26 cellular contexts compared by ENCODE assay signal in the genomic region with DNA sequence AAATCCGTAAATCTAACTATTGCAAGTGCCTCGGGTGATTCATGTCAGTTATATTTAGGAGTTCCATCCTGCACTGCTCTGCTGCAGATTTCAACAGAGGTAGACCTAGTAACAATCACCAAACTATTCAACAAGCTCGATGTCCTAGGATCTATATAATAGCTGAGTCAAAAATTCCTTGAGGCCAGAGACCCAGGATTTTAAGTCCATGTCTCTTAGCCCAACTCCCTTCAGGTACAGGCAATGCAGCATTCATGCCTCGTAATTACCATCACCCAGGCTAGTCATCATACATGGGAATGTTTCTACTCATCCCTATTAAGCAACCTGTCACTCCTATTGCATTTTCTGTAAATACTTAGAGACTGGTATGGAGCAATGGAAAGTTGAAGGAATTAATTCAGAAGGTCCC. TPM values are rescaled to one million over a fixed set of nuclear protein-coding genes. Genes with fewer than 3 reads are reported as not detected.
A peak's percentile ranks its signal among the peaks of the same experiment; 100 is the strongest.
DNase-seq lines count a peak whose midpoint lies in the region; ATAC-seq, FAIRE-seq and TF ChIP-seq lines count a peak whose summit lies in the region.
"Had no signal": no experiment of that assay in that cellular context is flagged by ENCODE, and none has a peak within 500 bp of the region (broad histone marks: within the 10 kb centered on the region; RNA-seq: fewer than 3 reads in every experiment).

No MANE protein-coding gene starts in this region.

- no peaks in the 10 kb centered on the region for H3K36me3 ChIP-seq in GM23338 (ENCODE audit: insufficient read depth)
- no peaks in the 10 kb centered on the region for H3K36me3 ChIP-seq in tibial artery
- H3K36me3 ChIP-seq: pancreas, SJSA1, upper lobe of right lung had no signal

- peak overlapping the region; percentile 95 to 99 for H3K27ac ChIP-seq in A549
- H3K27ac ChIP-seq in GM23338 (ENCODE audit: low read depth), result no peak overlapping the region
- H3K27ac ChIP-seq in RWPE1, result no peak overlapping the region
- no peak overlapping the region for H3K27ac ChIP-seq in tibial artery
- H3K27ac ChIP-seq: pancreas, SJSA1, upper lobe of right lung had no signal

- peak; percentile 46 to 84 for DNase-seq in A549 (ENCODE audit: low read depth in 1 of 2, low spot score in 1 of 2)
- DNase-seq in GM23338 (ENCODE audit: low spot score), result no peak
- peak; percentile 58 for DNase-seq in RWPE1 (ENCODE audit: low spot score)
- peak; percentile 70 for DNase-seq in fibroblast of gingiva (ENCODE audit: low read depth)
- no peak for DNase-seq in NCI-H1436 treated with DMSO at 0.1 percent for 48 hours (lab: John Stamatoyannopoulos, UW)
- no peak for DNase-seq in LoVo (ENCODE audit: low spot score)
- no peak for DNase-seq in tibial artery
- DNase-seq: activated CD4-positive, alpha-beta T cell treated with anti-CD3 and anti-CD28 coated beads, Interleukin-2, amount 10 ng/mL, durations not matched to agents 24 days and 14 days; C1 segment of cervical spinal cord; effector memory CD8-positive, alpha-beta T cell; glutamatergic neuron; H9; natural killer cell; NCI-H1694; pancreas; right cardiac atrium; stimulated activated CD4-positive, alpha-beta T cell treated with anti-CD3 and anti-CD28 coated beads, Interleukin-15, amount 100 ng/mL, for 24 hours; upper lobe of right lung had no signal

- FAIRE-seq in A549 (lab: Jason Lieb, UNC), result no peak
- FAIRE-seq: A204.1, pancreas had no signal

- H2AFZ ChIP-seq in GM23338, result peak overlapping the region; percentile 78; the same call in 1 of the 2 replicates

- no peaks in the 10 kb centered on the region for H3K36me3 Mint-ChIP-seq in GM23338 (ENCODE audit: low read depth)
- H3K36me3 Mint-ChIP-seq: activated naive CD4-positive, alpha-beta T cell treated with anti-CD3 and anti-CD28 coated beads, Interleukin-2, amount 50 U/mL, for 24 hours; natural killer cell had no signal

- 0 out of 5 replicates have a peak, but pooled peaks of 1 of the 2 experiments have one; percentile 12 for TF ChIP-seq RAD21 in A549 (conservative IDR thresholded peaks at IDR 0.05 in 1 of 2, IDR thresholded peaks at IDR 0.05 in 1 of 2)

- intact Hi-C loops in tibial artery (cut with DNase I; ENCODE audit: low total_unique reads), result no loop called here

- H3K4me1 ChIP-seq in A549 (peaks cover 57% of the 10 kb centered on the region), GM23338 (ENCODE audit: insufficient read depth) (peaks cover 9% of the 10 kb centered on the region), tibial artery (no peaks in the 10 kb centered on the region)
- H3K4me1 ChIP-seq: pancreas, SJSA1, upper lobe of right lung had no signal

- POLR2A ChIA-PET in A549 (lab: Yijun Ruan, JAX) (interaction anchor here (0.8 to 1.4 kb wide), 2 partner anchors 10 to 12 kb away, joined by 3 to 6 read pairs; no protein-coding TSS in a partner anchor), RWPE1 (lab: Yijun Ruan, JAX; ENCODE audit: low non-redundant PET) (no interaction called here)

- CTCF ChIA-PET in A549 (lab: Yijun Ruan, JAX), result interaction anchor here (0.8 to 2.9 kb wide), 9 partner anchors 8 to 388 kb away, joined by 3 to 13 read pairs (median 7); partner anchors contain the start of gene SCYGR1
- CTCF ChIA-PET in RWPE1 (lab: Yijun Ruan, JAX), result no interaction called here

- H4K20me1 ChIP-seq in GM23338 (replicated peaks; ENCODE audit: insufficient read depth), result no peaks in the 10 kb centered on the region

- H3K27me3 ChIP-seq in GM23338 (ENCODE audit: insufficient read depth), result no peaks in the 10 kb centered on the region
- H3K27me3 ChIP-seq in tibial artery, result peaks cover 0 to 4% of the 10 kb centered on the region in 2 donors
- H3K27me3 ChIP-seq: pancreas, SJSA1, upper lobe of right lung had no signal

- H3K9me2 ChIP-seq in GM23338 (ENCODE audit: insufficient read depth), result no peaks in the 10 kb centered on the region

- H3K79me2 ChIP-seq in GM23338 (replicated peaks; ENCODE audit: insufficient read depth), result no peaks in the 10 kb centered on the region

- H3K4me3 Mint-ChIP-seq in GM23338, result no peak overlapping the region
- H3K4me3 Mint-ChIP-seq: activated CD4-positive, alpha-beta T cell treated with anti-CD3 and anti-CD28 coated beads, Interleukin-2, amount 10 ng/mL, durations not matched to agents 24 days and 14 days; activated naive CD4-positive, alpha-beta T cell treated with anti-CD3 and anti-CD28 coated beads, Interleukin-2, amount 50 U/mL, for 24 hours; effector memory CD8-positive, alpha-beta T cell; H9; natural killer cell; T-helper 1 cell treated with Interleukin-12 subunit alpha and Interleukin-12 subunit beta and Interleukin-4 antibody, amounts not matched to agents 30 μg/mL and 1 μg/mL, for 36 hours had no signal

- TF ChIP-seq POLR2A in A549 (IDR thresholded peaks at IDR 0.05; ENCODE audit: low read length), result no peak

- under 1% methylated on average over 4 of the region's 4 CpGs for WGBS in A549 (ENCODE audit: missing lambda C conversion rate)

- H3F3A ChIP-seq in GM23338 (replicated peaks; ENCODE audit: low read depth), result no peaks in the 10 kb centered on the region

- TF ChIP-seq EP300 in A549 (IDR thresholded peaks at IDR 0.05), result peak; percentile 83 to 88; a peak in 4 of 5 replicates

- no peak overlapping the region for H3K27ac Mint-ChIP-seq in GM23338
- H3K27ac Mint-ChIP-seq: activated CD4-positive, alpha-beta T cell treated with anti-CD3 and anti-CD28 coated beads, Interleukin-2, amount 10 ng/mL, durations not matched to agents 24 days and 14 days; activated naive CD4-positive, alpha-beta T cell treated with anti-CD3 and anti-CD28 coated beads, Interleukin-2, amount 50 U/mL, for 24 hours; effector memory CD8-positive, alpha-beta T cell; H9; natural killer cell; T-helper 1 cell treated with Interleukin-12 subunit alpha and Interleukin-12 subunit beta and Interleukin-4 antibody, amounts not matched to agents 30 μg/mL and 1 μg/mL, for 36 hours had no signal

- peak overlapping the region; percentile 78 for H3K4me2 ChIP-seq in A549
- no peak overlapping the region for H3K4me2 ChIP-seq in GM23338

- no peaks in the 10 kb centered on the region for H3K9me3 ChIP-seq in A549
- H3K9me3 ChIP-seq in tibial artery, result no peaks in the 10 kb centered on the region
- H3K9me3 ChIP-seq: pancreas, SJSA1, upper lobe of right lung had no signal

- H3K9me3 Mint-ChIP-seq in GM23338, result no peaks in the 10 kb centered on the region
- H3K9me3 Mint-ChIP-seq: activated naive CD4-positive, alpha-beta T cell treated with anti-CD3 and anti-CD28 coated beads, Interleukin-2, amount 50 U/mL, for 24 hours; effector memory CD8-positive, alpha-beta T cell; H9; natural killer cell; T-helper 1 cell treated with Interleukin-12 subunit alpha and Interleukin-12 subunit beta and Interleukin-4 antibody, amounts not matched to agents 30 μg/mL and 1 μg/mL, for 36 hours had no signal

- H3K4me3 ChIP-seq in A549 (peak overlapping the region; percentile 37), GM23338 (no peak overlapping the region), tibial artery (no peak overlapping the region)
- H3K4me3 ChIP-seq: pancreas, SJSA1, upper lobe of right lung had no signal

- H3K27me3 Mint-ChIP-seq in GM23338 (ENCODE audit: insufficient read depth, low read depth, poor library complexity), result no peaks in the 10 kb centered on the region
- H3K27me3 Mint-ChIP-seq: activated CD4-positive, alpha-beta T cell treated with anti-CD3 and anti-CD28 coated beads, Interleukin-2, amount 10 ng/mL, durations not matched to agents 24 days and 14 days; activated naive CD4-positive, alpha-beta T cell treated with anti-CD3 and anti-CD28 coated beads, Interleukin-2, amount 50 U/mL, for 24 hours had no signal

- TF ChIP-seq CTCF in A549 (IDR thresholded peaks at IDR 0.05) (no peak), GM23338 (conservative IDR thresholded peaks at IDR 0.05; ENCODE audit: low read depth in 2 of 2) (no peak), RWPE1 (conservative IDR thresholded peaks at IDR 0.05; ENCODE audit: low read depth) (no peak), tibial artery (IDR thresholded peaks at IDR 0.05) (no peak)

- H3K4me1 Mint-ChIP-seq in GM23338, result peaks cover 16% of the 10 kb centered on the region

- peak; percentile 75 to 92 for ATAC-seq in A549
- ATAC-seq in GM23338, result no peak
- no peak for ATAC-seq in HG02884 (IDR thresholded peaks at IDR 0.05; ENCODE audit: unreplicated experiment)
- ATAC-seq: effector memory CD8-positive, alpha-beta T cell; natural killer cell; pancreas; right cardiac atrium; upper lobe of right lung had no signal

RNA-seq across cellular contexts. Expression of gene TM4SF20, which starts 0.7 kb away (rescaled TPM):
- polyA plus RNA-seq in A549 (2011; rRNA removed) (136 and 160 TPM in 2 replicates), A549 (2017; fragmentation: RNase III; extraction: RNeasy Plus Mini Kit Qiagen cat#74134 plus additional on column Dnase treatment) (37.5 to 59.3 TPM (median 42.7 TPM) in 3 replicates), GM23338 (2016; fragmentation: Nextera tagmentation; extraction: Ambion mirVana) (0.12 TPM in 1 of 2 replicates, not detected in the other)
- polyA plus RNA-seq in A549 (2012; cell fraction: cytosol; rRNA removed), result 12.5 and 15.3 TPM in 2 replicates
- polyA plus RNA-seq in A549 (2012; cell fraction: nucleus; rRNA removed), result 4.3 and 6.4 TPM in 2 replicates
- polyA minus RNA-seq in A549 (2011; rRNA and poly(A)+ RNA removed), result 47.5 and 54.8 TPM in 2 replicates
- total RNA-seq in GM23338 (2014; rRNA removed; shearing (Covaris generic)), result not detected in 2 replicates
- total RNA-seq: activated CD4-positive, alpha-beta T cell treated with anti-CD3 and anti-CD28 coated beads, Interleukin-2, amount 10 ng/mL, durations not matched to agents 24 days and 14 days; chondrocyte; Daoy; fibroblast of lung; H9; natural killer cell; pancreas; right cardiac atrium; SJSA1; upper lobe of right lung had no signal
- polyA plus RNA-seq: pancreas, right cardiac atrium had no signal

RNA-seq across cellular contexts. Expression of gene SCYGR1, which starts 9.4 kb away (rescaled TPM):
- polyA plus RNA-seq in A549 (2011; rRNA removed) (not detected in 2 replicates), A549 (2017; fragmentation: RNase III; extraction: RNeasy Plus Mini Kit Qiagen cat#74134 plus additional on column Dnase treatment) (not detected in 3 replicates), GM23338 (2016; fragmentation: Nextera tagmentation; extraction: Ambion mirVana) (not detected in 2 replicates)
- polyA plus RNA-seq in A549 (2012; cell fraction: cytosol; rRNA removed), result not detected in 2 replicates
- not detected in 2 replicates for polyA plus RNA-seq in A549 (2012; cell fraction: nucleus; rRNA removed)
- not detected in 2 replicates for polyA minus RNA-seq in A549 (2011; rRNA and poly(A)+ RNA removed)
- total RNA-seq in GM23338 (2014; rRNA removed; shearing (Covaris generic)), result not detected in 2 replicates
- total RNA-seq: activated CD4-positive, alpha-beta T cell treated with anti-CD3 and anti-CD28 coated beads, Interleukin-2, amount 10 ng/mL, durations not matched to agents 24 days and 14 days; chondrocyte; Daoy; fibroblast of lung; H9; natural killer cell; pancreas; right cardiac atrium; SJSA1; upper lobe of right lung had no signal
- polyA plus RNA-seq: fibroblast of lung, pancreas, right cardiac atrium had no signal

RNA-seq across cellular contexts. Expression of gene MFF, which starts 53.3 kb away (rescaled TPM):
- polyA plus RNA-seq in A549 (2011; rRNA removed) (223 and 252 TPM in 2 replicates), A549 (2017; fragmentation: RNase III; extraction: RNeasy Plus Mini Kit Qiagen cat#74134 plus additional on column Dnase treatment) (129 to 141 TPM (median 135 TPM) in 3 replicates), GM23338 (2016; fragmentation: Nextera tagmentation; extraction: Ambion mirVana) (152 and 161 TPM in 2 replicates)
- 72.1 and 79.1 TPM in 2 replicates for polyA plus RNA-seq in A549 (2012; cell fraction: cytosol; rRNA removed)
- 37.0 and 59.3 TPM in 2 replicates for polyA plus RNA-seq in A549 (2012; cell fraction: nucleus; rRNA removed)
- polyA minus RNA-seq in A549 (2011; rRNA and poly(A)+ RNA removed), result 73.6 and 76.5 TPM in 2 replicates
- 107 and 112 TPM in 2 replicates for total RNA-seq in GM23338 (2014; rRNA removed; shearing (Covaris generic))

Comparison
In these comparisons a context has a peak if more than half of its experiments do, and no peak if none do; other contexts are left out.
1. ATAC-seq: peak in A549 (2 of 2); none in GM23338 (single experiment) and HG02884 (single experiment).
2. DNase-seq: peak in A549 (2 of 2), RWPE1 (single experiment) and fibroblast of gingiva (single experiment); none in GM23338 (single experiment), NCI-H1436 treated with DMSO at 0.1 percent for 48 hours (single experiment), LoVo (single experiment) and tibial artery (0 of 2).
3. H3K27ac ChIP-seq: peak in A549 (2 of 2); none in GM23338 (single experiment), RWPE1 (single experiment) and tibial artery (0 of 2).